ENCODE assay signal across 8 cellular contexts in genomic region chr5:140112685-140113179, GRCh38. TPM values are rescaled to one million over a fixed set of nuclear protein-coding genes. Genes with fewer than 3 reads are reported as not detected.
DNase-seq lines count a peak whose midpoint lies in the region; ATAC-seq and TF ChIP-seq lines count a peak whose summit lies in the region.

No MANE protein-coding gene starts in this region.

- no peak for TF ChIP-seq EP300 in upper lobe of left lung (IDR thresholded peaks at IDR 0.05)

- TF ChIP-seq CTCF in heart left ventricle (IDR thresholded peaks at IDR 0.05) (no peak), left lung (IDR thresholded peaks at IDR 0.05) (no peak), upper lobe of left lung (IDR thresholded peaks at IDR 0.05) (no peak)

- H3K4me1 ChIP-seq in heart left ventricle: peaks cover 12 to 79% (median 59%) of the 10 kb centered on the region in 12 donors
- H3K4me1 ChIP-seq in left lung: peaks cover 27 to 69% of the 10 kb centered on the region in 2 donors
- peaks cover 57 to 74% (median 61%) of the 10 kb centered on the region in 4 donors for H3K4me1 ChIP-seq in upper lobe of left lung

- WGBS in heart left ventricle, 4 donors: 17 to 36% (median 23%) methylated on average over 5 to 13 of the region's 13 CpGs
- 31 to 41% methylated on average over 9 to 11 of the region's 13 CpGs for WGBS in upper lobe of left lung, 2 donors

- H3K9me3 ChIP-seq in heart left ventricle (no peaks in the 10 kb centered on the region), left lung (no peaks in the 10 kb centered on the region), upper lobe of left lung (peaks cover 0 to 5% (median 0%) of the 10 kb centered on the region in 4 donors)

- H3K4me3 ChIP-seq in heart left ventricle (peak overlapping the region; percentile 53 to 95 (median 80)), left lung (peak overlapping the region; percentile 49 to 68), upper lobe of left lung (peak overlapping the region in 3 of 4 donors; percentile 71 to 87 (median 83))

- H3K36me3 ChIP-seq in heart left ventricle (no peaks in the 10 kb centered on the region), left lung (no peaks in the 10 kb centered on the region), upper lobe of left lung (no peaks in the 10 kb centered on the region)

- DNase-seq in heart left ventricle: peak in 2 of 5 donors; percentile 18 to 24
- DNase-seq in Right ventricle myocardium inferior (ENCODE audit: missing footprints): no peak
- DNase-seq in left lung: no peak
- DNase-seq in upper lobe of left lung: no peak
- DNase-seq in DMS 273 treated with DMSO at 0.1 percent for 48 hours (lab: John Stamatoyannopoulos, UW): no peak
- no peak for DNase-seq in retina

- no peak for ATAC-seq in heart left ventricle
- ATAC-seq in Right ventricle myocardium inferior: no peak
- ATAC-seq in left lung: no peak
- ATAC-seq in upper lobe of left lung (ENCODE audit: low FRiP score in 2 of 2): no peak
- no peak for ATAC-seq in GM21786 (IDR thresholded peaks at IDR 0.05; ENCODE audit: unreplicated experiment)

- peaks cover 0 to 17% (median 0%) of the 10 kb centered on the region in 9 donors for H3K27me3 ChIP-seq in heart left ventricle
- peaks cover 0 to 52% of the 10 kb centered on the region in 2 donors for H3K27me3 ChIP-seq in left lung
- H3K27me3 ChIP-seq in upper lobe of left lung: no peaks in the 10 kb centered on the region

- intact Hi-C loops in heart left ventricle (cut with DNase I) (loop anchor here in 2 of 10 donors (5.0 kb wide), 1 partner anchor 35 kb away; no protein-coding TSS in a partner anchor), Right ventricle myocardium inferior (cut with DNase I) (no loop called here), left lung (cut with DNase I) (no loop called here)

- H3K27ac ChIP-seq in heart left ventricle: peak overlapping the region in 11 of 12 donors; percentile 86 to 95 (median 92)
- H3K27ac ChIP-seq in angular gyrus (ENCODE audit: low read depth, low read length): peak overlapping the region; percentile 76
- H3K27ac ChIP-seq in left lung: peak overlapping the region; percentile 89 to 91
- peak overlapping the region; percentile 92 to 97 (median 93) for H3K27ac ChIP-seq in upper lobe of left lung

- TF ChIP-seq POLR2A in heart left ventricle (IDR thresholded peaks at IDR 0.05) (no peak), upper lobe of left lung (IDR thresholded peaks at IDR 0.05) (no peak)

RNA-seq across cellular contexts. Expression of gene PURA, which starts 1.2 kb away (rescaled TPM):
- total RNA-seq in heart left ventricle (10 to 100 TPM; 18.9 to 30.9 (median 20.3) TPM), Right ventricle myocardium inferior (22.2 TPM), left lung (10 to 100 TPM; 25.0 TPM), upper lobe of left lung (10 to 100 TPM; 13.8 to 43.2 (median 22.7) TPM)
- 1 to 10 TPM; 5.6 to 7.4 TPM for polyA plus RNA-seq in heart left ventricle

RNA-seq across cellular contexts. Expression of gene IGIP, which starts 13.0 kb away (rescaled TPM):
- total RNA-seq in heart left ventricle (10 to 100 TPM in 7 of 9 donors, 1 to 10 TPM in 2; 9.8 to 18.3 (median 10.6) TPM), Right ventricle myocardium inferior (10.1 TPM), left lung (10 to 100 TPM; 11.6 to 13.7 TPM), upper lobe of left lung (10 to 100 TPM in 4 of 6 donors, 1 to 10 TPM in 2; 8.4 to 32.8 (median 11.8) TPM)
- polyA plus RNA-seq in heart left ventricle: 1 to 10 TPM; 5.8 to 6.9 TPM
